In the genomic region with DNA sequence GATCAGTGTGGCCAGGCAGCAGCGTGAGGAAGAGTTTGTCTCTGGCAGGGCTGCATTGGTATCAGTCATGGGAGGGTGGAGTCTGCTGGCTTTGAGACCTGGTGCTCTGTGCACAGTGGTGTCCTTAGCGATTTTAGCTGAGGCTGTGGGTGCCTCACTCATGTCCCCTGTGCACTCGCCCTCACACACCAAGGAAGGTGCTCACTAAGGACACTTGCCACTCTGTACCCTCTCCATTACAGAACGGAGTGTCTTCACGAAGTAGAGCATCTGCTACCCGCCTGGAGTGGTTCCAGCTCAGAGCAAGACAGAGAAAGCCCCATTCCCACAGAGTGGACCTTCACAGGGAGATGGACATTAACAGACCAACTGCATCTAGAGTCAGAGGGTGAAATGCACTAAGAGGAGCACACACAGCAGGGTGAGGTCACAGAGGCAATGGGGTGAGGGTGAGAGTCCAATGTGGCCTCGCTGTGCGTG, we compare ENCODE assay signal across 18 cellular contexts.
DNase-seq lines count a peak whose midpoint lies in the region; ATAC-seq and TF ChIP-seq lines count a peak whose summit lies in the region.
"Had no signal": no experiment of that assay in that cellular context is flagged by ENCODE, and none has a peak within 500 bp of the region (broad histone marks: within the 10 kb centered on the region; RNA-seq: fewer than 3 reads in every experiment).

No MANE protein-coding gene starts in this region.

- H3K79me2 ChIP-seq in trophoblast cell (ENCODE audit: control insufficient read depth, insufficient read depth, low read length, poor library complexity) = no peaks in the 10 kb centered on the region

- no peak for TF ChIP-seq CTCF in coronary artery (IDR thresholded peaks at IDR 0.05)
- TF ChIP-seq CTCF in neural crest cell (conservative IDR thresholded peaks at IDR 0.05) = no peak

- no peak overlapping the region for H2BK12ac ChIP-seq in trophoblast cell (ENCODE audit: low read length)

- H3K23ac ChIP-seq in trophoblast cell (ENCODE audit: low read length) = no peak overlapping the region

- peak; percentile 41 for DNase-seq in coronary artery (ENCODE audit: low spot score)
- no peak for DNase-seq in neural crest cell (ENCODE audit: low read depth, low spot score)
- DNase-seq in trophoblast cell = no peak
- no peak for DNase-seq in effector CD8-positive, alpha-beta T cell (lab: John Stamatoyannopoulos, UW)
- DNase-seq: C1 segment of cervical spinal cord; Calu3; CD4-positive, alpha-beta memory T cell; COR-L47; DMS53; DMS79 treated with DMSO at 0.1 percent for 48 hours; GF-D8; HFFc6 had no signal

- no peak overlapping the region for H3K27ac ChIP-seq in coronary artery
- H3K27ac ChIP-seq in trophoblast cell (ENCODE audit: low read depth, low read length) = no peak overlapping the region

- H3K27ac Mint-ChIP-seq in neural crest cell (ENCODE audit: unreplicated experiment) = peak overlapping the region; percentile 66
- H3K27ac Mint-ChIP-seq: CD4-positive, alpha-beta memory T cell; GM23338; HFFc6 had no signal

- WGBS in trophoblast cell (ENCODE audit: extremely low coverage, insufficient coverage, insufficient read length) = no CpG with 5 or more reads among the region's 8 CpGs

- no peaks in the 10 kb centered on the region for H3K36me3 ChIP-seq in trophoblast cell (ENCODE audit: control insufficient read depth in 1 of 2, insufficient read depth in 2 of 2, low read length in 2 of 2)
- H3K36me3 ChIP-seq: HAP-1 had no signal

- H3K27me3 ChIP-seq in trophoblast cell (ENCODE audit: insufficient read depth, low read length) = no peaks in the 10 kb centered on the region

- no peak overlapping the region for H3K9ac ChIP-seq in trophoblast cell (ENCODE audit: low read length)

- H3K14ac ChIP-seq in trophoblast cell (ENCODE audit: low read length) = no peak overlapping the region

- H2BK120ac ChIP-seq in trophoblast cell (ENCODE audit: insufficient read depth, low read length, poor library complexity) = no peak overlapping the region

- peaks cover 4% of the 10 kb centered on the region for H3K9me3 ChIP-seq in trophoblast cell (ENCODE audit: insufficient read depth, low read depth, low read length)
- H3K9me3 ChIP-seq: HAP-1 had no signal

- no peak overlapping the region for H3K4me3 Mint-ChIP-seq in neural crest cell
- H3K4me3 Mint-ChIP-seq: CD4-positive, alpha-beta memory T cell; GM23338; HFFc6 had no signal

- H3K4me2 ChIP-seq in trophoblast cell (ENCODE audit: low read length) = no peak overlapping the region
- H3K4me2 ChIP-seq: GM23338 had no signal

- H3K4me1 Mint-ChIP-seq in neural crest cell = peaks cover 6% of the 10 kb centered on the region

- no peaks in the 10 kb centered on the region for H3K36me3 Mint-ChIP-seq in neural crest cell (ENCODE audit: low read depth)
- H3K36me3 Mint-ChIP-seq: CD4-positive, alpha-beta memory T cell had no signal

- H4K8ac ChIP-seq in trophoblast cell (ENCODE audit: low read depth, low read length) = no peak overlapping the region

- H3K9me3 Mint-ChIP-seq in neural crest cell = no peaks in the 10 kb centered on the region
- H3K9me3 Mint-ChIP-seq: CD4-positive, alpha-beta memory T cell; HFFc6 had no signal

- H3K18ac ChIP-seq in trophoblast cell (ENCODE audit: low read length) = no peak overlapping the region

- H2AK5ac ChIP-seq in trophoblast cell (ENCODE audit: low read length) = no peak overlapping the region

- no peak overlapping the region for H3K4ac ChIP-seq in trophoblast cell (ENCODE audit: low read depth, low read length)

- H3K4me1 ChIP-seq in trophoblast cell (ENCODE audit: control insufficient read depth in 1 of 2, insufficient read depth in 2 of 2, low read length in 2 of 2) = no peaks in the 10 kb centered on the region
- H3K4me1 ChIP-seq: HAP-1 had no signal

- no peak overlapping the region for H2AFZ ChIP-seq in trophoblast cell (ENCODE audit: insufficient read depth, low read length, poor library complexity)
- H2AFZ ChIP-seq: GM23338 had no signal

- no peaks in the 10 kb centered on the region for H3K79me1 ChIP-seq in trophoblast cell (ENCODE audit: low read length)

- H4K12ac ChIP-seq in trophoblast cell (ENCODE audit: low read depth, low read length) = no peak overlapping the region

- ATAC-seq in esophagus mucosa (peak; percentile 20), HG02840 (IDR thresholded peaks at IDR 0.05; ENCODE audit: low FRiP score, unreplicated experiment) (no peak), HG03135 (IDR thresholded peaks at IDR 0.05; ENCODE audit: unreplicated experiment) (no peak), GM21360 (IDR thresholded peaks at IDR 0.05; ENCODE audit: unreplicated experiment) (no peak)
- ATAC-seq: GM23338 had no signal

- peaks cover 12% of the 10 kb centered on the region for H3K27me3 Mint-ChIP-seq in neural crest cell (ENCODE audit: low read depth)

- no peak overlapping the region for H4K91ac ChIP-seq in trophoblast cell (ENCODE audit: low read depth, low read length)

- H3K4me3 ChIP-seq in coronary artery (no peak overlapping the region), trophoblast cell (ENCODE audit: low read depth, low read length) (peak overlapping the region; percentile 6)
- H3K4me3 ChIP-seq: GM23338, HAP-1 had no signal

- no peak overlapping the region for H2BK5ac ChIP-seq in trophoblast cell (ENCODE audit: low read depth, low read length, poor library complexity)
